ENCODE assay signal across 37 cellular contexts in genomic region chr3:133428552-133428951, GRCh38. TPM values are rescaled to one million over a fixed set of nuclear protein-coding genes. Genes with fewer than 3 reads are reported as not detected.
"Had no signal": no experiment of that assay in that cellular context is flagged by ENCODE, and none has a peak within 500 bp of the region (broad histone marks: within the 10 kb centered on the region; RNA-seq: fewer than 3 reads in every experiment).

No MANE protein-coding gene starts in this region.

- H3K9me3 Mint-ChIP-seq: activated naive CD4-positive, alpha-beta T cell treated with anti-CD3 and anti-CD28 coated beads for 36 hours; activated naive CD8-positive, alpha-beta T cell treated with anti-CD3 and anti-CD28 coated beads for 36 hours; activated T-helper 1 cell treated with anti-CD3 and anti-CD28 coated beads, Interleukin-12 subunit alpha, Interleukin-12 subunit beta, Interleukin-2, Interleukin-4 antibody, amounts not matched to agents 30 ng/mL and 10 ng/mL and 1 ng/mL, durations not matched to agents 14 hours and 24 hours and 36 hours; natural killer cell treated with Interleukin-12 subunit alpha and Interleukin-12 subunit beta and Interleukin-15 and Interleukin-18, amount 100 ng/mL, for 72 hours; stimulated activated effector memory CD8-positive, alpha-beta T cell treated with anti-CD3 and anti-CD28 coated beads, Interleukin-12 subunit alpha, Interleukin-12 subunit beta, amount 100 ng/mL, for 72 hours; stimulated activated naive CD8-positive, alpha-beta T cell treated with anti-CD3 and anti-CD28 coated beads, Interleukin-15, Interleukin-2, amounts not matched to agents 100 ng/mL and 50 ng/mL, for 24 hours; T-helper 2 cell treated with Interferon-gamma antibody and Interleukin-4, amounts not matched to agents 5 μg/mL and 100 μg/mL, for 36 hours had no signal

- H3K4me3 Mint-ChIP-seq: activated naive CD4-positive, alpha-beta T cell treated with anti-CD3 and anti-CD28 coated beads for 36 hours; activated naive CD8-positive, alpha-beta T cell treated with anti-CD3 and anti-CD28 coated beads for 36 hours; activated T-helper 1 cell treated with anti-CD3 and anti-CD28 coated beads, Interleukin-12 subunit alpha, Interleukin-12 subunit beta, Interleukin-2, Interleukin-4 antibody, amounts not matched to agents 30 ng/mL and 10 ng/mL and 1 ng/mL, durations not matched to agents 14 hours and 24 hours and 36 hours; natural killer cell treated with Interleukin-12 subunit alpha and Interleukin-12 subunit beta and Interleukin-15 and Interleukin-18, amount 100 ng/mL, for 72 hours; stimulated activated effector memory CD8-positive, alpha-beta T cell treated with anti-CD3 and anti-CD28 coated beads, Interleukin-12 subunit alpha, Interleukin-12 subunit beta, amount 100 ng/mL, for 72 hours; stimulated activated naive CD8-positive, alpha-beta T cell treated with anti-CD3 and anti-CD28 coated beads, Interleukin-15, Interleukin-2, amounts not matched to agents 100 ng/mL and 50 ng/mL, for 24 hours; T-helper 2 cell treated with Interferon-gamma antibody and Interleukin-4, amounts not matched to agents 5 μg/mL and 100 μg/mL, for 36 hours had no signal

- ATAC-seq: body of pancreas; mucosa of descending colon; natural killer cell treated with Interleukin-12 subunit alpha and Interleukin-12 subunit beta and Interleukin-15 and Interleukin-18, amount 100 ng/mL, for 72 hours; sciatic nerve; stimulated activated effector memory CD8-positive, alpha-beta T cell treated with anti-CD3 and anti-CD28 coated beads, Interleukin-12 subunit alpha, Interleukin-12 subunit beta, amount 100 ng/mL, for 72 hours had no signal

- H3K36me3 ChIP-seq: adrenal gland, ovary, thoracic aorta, uterus had no signal

- H3K4me1 Mint-ChIP-seq: stimulated activated effector memory CD8-positive, alpha-beta T cell treated with anti-CD3 and anti-CD28 coated beads, Interleukin-12 subunit alpha, Interleukin-12 subunit beta, amount 100 ng/mL, for 72 hours had no signal

- H3K9me3 ChIP-seq: adrenal gland, body of pancreas, mucosa of descending colon, ovary, thoracic aorta, uterus had no signal

- H3K27ac Mint-ChIP-seq: activated naive CD4-positive, alpha-beta T cell treated with anti-CD3 and anti-CD28 coated beads for 36 hours; activated naive CD8-positive, alpha-beta T cell treated with anti-CD3 and anti-CD28 coated beads for 36 hours; activated T-helper 1 cell treated with anti-CD3 and anti-CD28 coated beads, Interleukin-12 subunit alpha, Interleukin-12 subunit beta, Interleukin-2, Interleukin-4 antibody, amounts not matched to agents 30 ng/mL and 10 ng/mL and 1 ng/mL, durations not matched to agents 14 hours and 24 hours and 36 hours; natural killer cell treated with Interleukin-12 subunit alpha and Interleukin-12 subunit beta and Interleukin-15 and Interleukin-18, amount 100 ng/mL, for 72 hours; progenitor cell of endocrine pancreas; stimulated activated effector memory CD8-positive, alpha-beta T cell treated with anti-CD3 and anti-CD28 coated beads, Interleukin-12 subunit alpha, Interleukin-12 subunit beta, amount 100 ng/mL, for 72 hours; stimulated activated naive CD8-positive, alpha-beta T cell treated with anti-CD3 and anti-CD28 coated beads, Interleukin-15, Interleukin-2, amounts not matched to agents 100 ng/mL and 50 ng/mL, for 24 hours; T-helper 2 cell treated with Interferon-gamma antibody and Interleukin-4, amounts not matched to agents 5 μg/mL and 100 μg/mL, for 36 hours had no signal

- H3K27me3 Mint-ChIP-seq: activated naive CD8-positive, alpha-beta T cell treated with anti-CD3 and anti-CD28 coated beads for 36 hours; natural killer cell treated with Interleukin-12 subunit alpha and Interleukin-12 subunit beta and Interleukin-15 and Interleukin-18, amount 100 ng/mL, for 72 hours; progenitor cell of endocrine pancreas had no signal

- H3K4me1 ChIP-seq: body of pancreas, uterus had no signal

- H3K27me3 ChIP-seq: adrenal gland, body of pancreas, ovary, uterus had no signal

- FAIRE-seq: endothelial cell of umbilical vein, kidney had no signal

- H3K4me3 ChIP-seq: adrenal gland, body of pancreas, lung, mucosa of descending colon, ovary, skin epidermis, thoracic aorta, uterus had no signal

- H3K27ac ChIP-seq: adrenal gland, body of pancreas, ovary, skin epidermis, thoracic aorta, uterus had no signal

- DNase-seq: activated CD4-positive, alpha-beta T cell treated with anti-CD3 and anti-CD28 coated beads for 4 hours; activated CD4-positive, alpha-beta T cell treated with anti-CD3 and anti-CD28 coated beads, Interleukin-2, amount 50 U/mL, for 4 hours; activated effector memory CD4-positive, alpha-beta T cell treated with anti-CD3 and anti-CD28 coated beads, Interleukin-2, amount 50 U/mL, for 16 hours; activated naive CD4-positive, alpha-beta T cell treated with anti-CD3 and anti-CD28 coated beads for 36 hours; activated naive CD8-positive, alpha-beta T cell treated with anti-CD3 and anti-CD28 coated beads for 36 hours; activated T-cell treated with anti-CD3 and anti-CD28 coated beads, Interleukin-2, amount 50 U/mL, for 1 hour; adrenal gland; aorta; body of pancreas; caudate nucleus; head of caudate nucleus; hippocampal formation; kidney; mucosa of descending colon; ovary; stimulated activated CD4-positive, alpha-beta T cell treated with anti-CD3 and anti-CD28 coated beads, Interleukin-4, amount 100 ng/mL, for 24 hours; T-helper 1 cell; uterus had no signal

- H3K36me3 Mint-ChIP-seq: activated naive CD8-positive, alpha-beta T cell treated with anti-CD3 and anti-CD28 coated beads for 36 hours; natural killer cell treated with Interleukin-12 subunit alpha and Interleukin-12 subunit beta and Interleukin-15 and Interleukin-18, amount 100 ng/mL, for 72 hours had no signal

RNA-seq across cellular contexts. Expression of gene BFSP2, which starts 28.7 kb away (rescaled TPM):
- total RNA-seq: activated naive CD4-positive, alpha-beta T cell treated with anti-CD3 and anti-CD28 coated beads for 36 hours; activated naive CD8-positive, alpha-beta T cell treated with anti-CD3 and anti-CD28 coated beads for 36 hours; activated T-helper 1 cell treated with anti-CD3 and anti-CD28 coated beads, Interleukin-12 subunit alpha, Interleukin-12 subunit beta, Interleukin-2, Interleukin-4 antibody, amounts not matched to agents 30 ng/mL and 10 ng/mL and 1 ng/mL, durations not matched to agents 14 hours and 24 hours and 36 hours; adrenal gland; aorta; body of pancreas; chondrocyte; endothelial cell of umbilical vein; fibroblast of lung; fibroblast of villous mesenchyme; lung; mesenteric fat pad; mucosa of descending colon; myocyte; natural killer cell treated with Interleukin-12 subunit alpha and Interleukin-12 subunit beta and Interleukin-15 and Interleukin-18, amount 100 ng/mL, for 72 hours; ovary; progenitor cell of endocrine pancreas; renal cortical epithelial cell; sciatic nerve; subcutaneous adipose tissue; thoracic aorta; uterus had no signal
- polyA plus RNA-seq: adrenal gland, aorta, endothelial cell of umbilical vein, esophagus, fibroblast of lung, ovary had no signal
